In the genomic region with DNA sequence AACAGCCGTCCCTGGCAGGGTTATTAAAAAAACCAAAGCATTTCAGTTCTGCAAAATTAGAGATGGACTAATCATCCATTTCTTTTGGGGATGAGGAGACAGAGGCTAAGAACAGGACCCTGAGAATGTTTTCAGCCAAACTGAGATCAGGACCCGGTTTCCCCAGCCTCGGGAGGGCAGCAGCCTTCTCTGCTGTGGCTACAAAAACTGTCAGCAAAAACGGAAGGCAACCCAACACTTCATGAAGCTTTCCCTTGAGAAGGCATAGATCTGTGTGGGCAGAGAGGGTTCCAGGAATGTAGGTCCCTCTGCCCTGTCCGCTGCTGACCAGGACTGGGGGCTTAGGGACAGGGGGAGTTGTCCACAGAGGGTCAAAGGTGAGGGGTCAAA, we compare ENCODE assay signal across 31 cellular contexts.
"Had no signal": no experiment of that assay in that cellular context is flagged by ENCODE, and none has a peak within 500 bp of the region (broad histone marks: within the 10 kb centered on the region; RNA-seq: fewer than 3 reads in every experiment).

No MANE protein-coding gene starts in this region.

- H3K27ac Mint-ChIP-seq: activated CD4-positive, alpha-beta T cell treated with anti-CD3 and anti-CD28 coated beads, Interleukin-2, amount 10 ng/mL, durations not matched to agents 7 days and 5 days; activated CD8-positive, alpha-beta memory T cell treated with anti-CD3 and anti-CD28 coated beads, Interleukin-2, amount 10 ng/mL, durations not matched to agents 7 days and 5 days; activated CD8-positive, alpha-beta T cell treated with anti-CD3 and anti-CD28 coated beads, Interleukin-2, amount 10 ng/mL, durations not matched to agents 7 days and 5 days; activated naive CD4-positive, alpha-beta T cell treated with anti-CD3 and anti-CD28 coated beads for 36 hours; activated naive CD4-positive, alpha-beta T cell treated with anti-CD3 and anti-CD28 coated beads, Interleukin-2, amount 50 U/mL, for 24 hours; activated naive CD8-positive, alpha-beta T cell treated with anti-CD3 and anti-CD28 coated beads for 36 hours; activated naive CD8-positive, alpha-beta T cell treated with anti-CD3 and anti-CD28 coated beads, Interleukin-2, amount 50 U/mL, for 24 hours; activated T-helper 1 cell treated with anti-CD3 and anti-CD28 coated beads, Interleukin-12 subunit alpha, Interleukin-12 subunit beta, Interleukin-2, Interleukin-4 antibody, amounts not matched to agents 30 ng/mL and 10 ng/mL and 1 ng/mL, durations not matched to agents 14 hours and 24 hours and 36 hours; activated T-helper 2 cell treated with anti-CD3 and anti-CD28 coated beads, Interferon-gamma antibody, Interleukin-2, Interleukin-4, amounts not matched to agents 10 μg/mL and 5 μg/mL and 100 μg/mL, durations not matched to agents 14 hours and 24 hours and 36 hours; WTC11 had no signal

- H3K27me3 Mint-ChIP-seq: activated CD4-positive, alpha-beta T cell treated with anti-CD3 and anti-CD28 coated beads, Interleukin-2, amount 10 ng/mL, durations not matched to agents 7 days and 5 days; activated CD8-positive, alpha-beta memory T cell treated with anti-CD3 and anti-CD28 coated beads, Interleukin-2, amount 10 ng/mL, durations not matched to agents 7 days and 5 days; activated naive CD4-positive, alpha-beta T cell treated with anti-CD3 and anti-CD28 coated beads, Interleukin-2, amount 50 U/mL, for 24 hours; activated naive CD8-positive, alpha-beta T cell treated with anti-CD3 and anti-CD28 coated beads, Interleukin-2, amount 50 U/mL, for 24 hours had no signal

- H3K4me1 ChIP-seq: adrenal gland, body of pancreas had no signal

- H3K27me3 ChIP-seq: adrenal gland, body of pancreas had no signal

- ATAC-seq: activated CD8-positive, alpha-beta memory T cell treated with anti-CD3 and anti-CD28 coated beads, Interleukin-2, amount 10 ng/mL, durations not matched to agents 7 days and 5 days; activated CD8-positive, alpha-beta T cell treated with anti-CD3 and anti-CD28 coated beads, Interleukin-2, amount 10 ng/mL, durations not matched to agents 7 days and 5 days; activated naive CD8-positive, alpha-beta T cell treated with anti-CD3 and anti-CD28 coated beads, Interleukin-2, amount 50 U/mL, for 24 hours; body of pancreas; esophagus mucosa; WTC11 had no signal

- H3K4me3 ChIP-seq: adrenal gland, body of pancreas had no signal

- H3K27ac ChIP-seq: adrenal gland, body of pancreas, VCaP had no signal

- DNase-seq: activated CD4-positive, alpha-beta T cell treated with anti-CD3 and anti-CD28 coated beads for 1 hour; activated CD4-positive, alpha-beta T cell treated with anti-CD3 and anti-CD28 coated beads for 4 hours; activated CD4-positive, alpha-beta T cell treated with anti-CD3 and anti-CD28 coated beads, Interleukin-2, amount 50 U/mL, for 4 hours; activated CD8-positive, alpha-beta memory T cell treated with anti-CD3 and anti-CD28 coated beads, Interleukin-2, amount 50 U/mL, for 4 hours; activated CD8-positive, alpha-beta T cell treated with anti-CD3 and anti-CD28 coated beads, Interleukin-2, amount 10 ng/mL, durations not matched to agents 7 days and 5 days; activated effector memory CD4-positive, alpha-beta T cell treated with anti-CD3 and anti-CD28 coated beads, Interleukin-2, amount 50 U/mL, for 16 hours; activated naive CD4-positive, alpha-beta T cell treated with anti-CD3 and anti-CD28 coated beads for 36 hours; activated naive CD8-positive, alpha-beta T cell treated with anti-CD3 and anti-CD28 coated beads for 36 hours; activated naive CD8-positive, alpha-beta T cell treated with anti-CD3 and anti-CD28 coated beads, Interleukin-2, amount 50 U/mL, for 24 hours; activated T-cell treated with anti-CD3 and anti-CD28 coated beads, Interleukin-2, amount 50 U/mL, for 1 hour; activated T-cell treated with anti-CD3 and anti-CD28 coated beads, Interleukin-2, amount 50 U/mL, for 48 hours; amygdala; aorta; caudate nucleus; effector CD8-positive, alpha-beta T cell; foreskin fibroblast; T-helper 2 cell had no signal

- H3K4me1 Mint-ChIP-seq: activated CD4-positive, alpha-beta T cell treated with anti-CD3 and anti-CD28 coated beads, Interleukin-2, amount 10 ng/mL, durations not matched to agents 7 days and 5 days; activated CD8-positive, alpha-beta memory T cell treated with anti-CD3 and anti-CD28 coated beads, Interleukin-2, amount 10 ng/mL, durations not matched to agents 7 days and 5 days; activated naive CD4-positive, alpha-beta T cell treated with anti-CD3 and anti-CD28 coated beads, Interleukin-2, amount 50 U/mL, for 24 hours; activated naive CD8-positive, alpha-beta T cell treated with anti-CD3 and anti-CD28 coated beads for 36 hours; activated naive CD8-positive, alpha-beta T cell treated with anti-CD3 and anti-CD28 coated beads, Interleukin-2, amount 50 U/mL, for 24 hours had no signal

- H3K36me3 Mint-ChIP-seq: activated CD8-positive, alpha-beta memory T cell treated with anti-CD3 and anti-CD28 coated beads, Interleukin-2, amount 10 ng/mL, durations not matched to agents 7 days and 5 days; activated naive CD4-positive, alpha-beta T cell treated with anti-CD3 and anti-CD28 coated beads, Interleukin-2, amount 50 U/mL, for 24 hours; activated naive CD8-positive, alpha-beta T cell treated with anti-CD3 and anti-CD28 coated beads for 36 hours had no signal

- H3K36me3 ChIP-seq: adrenal gland had no signal

- H3K4me3 Mint-ChIP-seq: activated CD4-positive, alpha-beta T cell treated with anti-CD3 and anti-CD28 coated beads, Interleukin-2, amount 10 ng/mL, durations not matched to agents 7 days and 5 days; activated CD8-positive, alpha-beta memory T cell treated with anti-CD3 and anti-CD28 coated beads, Interleukin-2, amount 10 ng/mL, durations not matched to agents 7 days and 5 days; activated CD8-positive, alpha-beta T cell treated with anti-CD3 and anti-CD28 coated beads, Interleukin-2, amount 10 ng/mL, durations not matched to agents 7 days and 5 days; activated naive CD4-positive, alpha-beta T cell treated with anti-CD3 and anti-CD28 coated beads for 36 hours; activated naive CD4-positive, alpha-beta T cell treated with anti-CD3 and anti-CD28 coated beads, Interleukin-2, amount 50 U/mL, for 24 hours; activated naive CD8-positive, alpha-beta T cell treated with anti-CD3 and anti-CD28 coated beads for 36 hours; activated naive CD8-positive, alpha-beta T cell treated with anti-CD3 and anti-CD28 coated beads, Interleukin-2, amount 50 U/mL, for 24 hours; activated T-helper 1 cell treated with anti-CD3 and anti-CD28 coated beads, Interleukin-12 subunit alpha, Interleukin-12 subunit beta, Interleukin-2, Interleukin-4 antibody, amounts not matched to agents 30 ng/mL and 10 ng/mL and 1 ng/mL, durations not matched to agents 14 hours and 24 hours and 36 hours; WTC11 had no signal

- H3K9me3 ChIP-seq: adrenal gland, body of pancreas had no signal

- FAIRE-seq: colon, endometrium, frontal cortex, TTC549 had no signal

- H3K9me3 Mint-ChIP-seq: activated CD4-positive, alpha-beta T cell treated with anti-CD3 and anti-CD28 coated beads, Interleukin-2, amount 10 ng/mL, durations not matched to agents 7 days and 5 days; activated naive CD4-positive, alpha-beta T cell treated with anti-CD3 and anti-CD28 coated beads, Interleukin-2, amount 50 U/mL, for 24 hours; activated T-helper 1 cell treated with anti-CD3 and anti-CD28 coated beads, Interleukin-12 subunit alpha, Interleukin-12 subunit beta, Interleukin-2, Interleukin-4 antibody, amounts not matched to agents 30 ng/mL and 10 ng/mL and 1 ng/mL, durations not matched to agents 14 hours and 24 hours and 36 hours; activated T-helper 2 cell treated with anti-CD3 and anti-CD28 coated beads, Interferon-gamma antibody, Interleukin-2, Interleukin-4, amounts not matched to agents 10 μg/mL and 5 μg/mL and 100 μg/mL, durations not matched to agents 14 hours and 24 hours and 36 hours had no signal
